8 cellular contexts compared by ENCODE assay signal in the genomic region with DNA sequence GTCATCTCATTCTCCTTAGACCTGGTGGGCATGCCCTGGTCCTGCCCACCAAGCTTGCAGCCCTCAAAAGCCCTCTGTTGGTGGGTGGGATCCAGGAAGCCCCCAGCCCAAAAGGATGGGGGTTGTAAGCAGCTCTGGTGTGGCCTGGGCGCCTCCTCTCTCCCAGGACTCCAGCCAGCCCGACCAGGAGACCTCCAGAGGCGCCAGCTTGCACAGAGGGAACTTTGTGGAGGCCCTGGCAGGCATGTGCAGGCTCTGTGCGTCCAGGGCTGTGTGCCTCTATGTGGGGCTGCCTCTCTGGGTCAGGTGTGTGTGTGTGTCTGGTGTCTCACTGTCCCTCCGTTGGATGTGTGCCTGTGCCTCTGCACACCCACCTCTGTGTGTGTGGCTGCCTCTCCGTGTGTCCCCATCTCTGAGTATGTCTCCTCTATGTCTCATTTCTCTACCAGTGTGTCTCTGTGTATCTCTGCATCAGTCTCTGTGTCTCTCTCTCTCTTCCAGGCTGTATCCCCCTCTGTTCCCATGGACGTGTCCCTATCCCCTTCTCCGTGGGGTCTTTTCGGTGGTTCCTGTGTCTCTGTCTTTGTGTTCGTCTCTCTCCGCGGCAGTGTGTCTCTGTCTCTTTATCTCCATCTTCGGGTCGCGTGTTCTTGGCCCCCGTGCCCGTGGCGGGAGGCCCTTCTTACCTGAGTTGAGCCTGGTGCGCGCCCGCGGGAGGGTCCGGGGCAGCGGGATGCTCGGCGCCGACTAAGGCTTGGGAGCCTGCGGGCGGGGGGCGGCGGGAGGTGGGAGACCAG. TPM values are rescaled to one million over a fixed set of nuclear protein-coding genes. Genes with fewer than 3 reads are reported as not detected.
DNase-seq lines count a peak whose midpoint lies in the region; ATAC-seq, FAIRE-seq and TF ChIP-seq lines count a peak whose summit lies in the region.

No MANE protein-coding gene starts in this region.

- intact Hi-C loops in right cardiac atrium (cut with DNase I), result no loop called here

- H3K27me3 ChIP-seq in WERI-Rb-1 (ENCODE audit: insufficient read depth, low read depth, severe bottlenecking) (peaks cover 50% of the 10 kb centered on the region), right cardiac atrium (ENCODE audit: control insufficient read depth, insufficient read depth) (no peaks in the 10 kb centered on the region)

- no peak for ATAC-seq in right cardiac atrium

- H3K4me3 ChIP-seq in WERI-Rb-1 (ENCODE audit: low read depth, low read length) (peak overlapping the region; percentile 33), right cardiac atrium (ENCODE audit: low read length) (peak overlapping the region; percentile 49), skeletal muscle cell (ENCODE audit: low read depth, low read length) (peak overlapping the region; percentile 38)

- no peaks in the 10 kb centered on the region for H3K36me3 ChIP-seq in WERI-Rb-1

- H3K9me3 ChIP-seq in WERI-Rb-1 (ENCODE audit: severe bottlenecking), result peaks cover 7% of the 10 kb centered on the region
- no peaks in the 10 kb centered on the region for H3K9me3 ChIP-seq in right cardiac atrium (ENCODE audit: control insufficient read depth, low read length)

- WGBS in right cardiac atrium, result 16% methylated on average over 31 of the region's 31 CpGs

- no peak for TF ChIP-seq CTCF in WERI-Rb-1 (IDR thresholded peaks at IDR 0.05; ENCODE audit: low read depth, low read length)

- no peaks in the 10 kb centered on the region for H3K4me1 ChIP-seq in right cardiac atrium (ENCODE audit: control insufficient read depth, insufficient read depth, low read length)

- H3K27ac ChIP-seq in WERI-Rb-1 (no peak overlapping the region), right cardiac atrium (ENCODE audit: low read length) (no peak overlapping the region)

- DNase-seq in NCI-H748 (lab: John Stamatoyannopoulos, UW; ENCODE audit: unreplicated experiment) (peak; percentile 44), NCI-H748 treated with DMSO at 0.1 percent for 48 hours (lab: John Stamatoyannopoulos, UW) (no peak), WERI-Rb-1 (no peak), right cardiac atrium (peak in 2 of 3 donors; percentile 32 to 75), skeletal muscle cell (ENCODE audit: low read depth) (no peak), EL (no peak), kidney tubule cell (ENCODE audit: low spot score) (no peak), GM19239 (ENCODE audit: insufficient read length, low spot score) (no peak)

- FAIRE-seq in GM19239 (lab: Jason Lieb, UNC), result no peak

RNA-seq across cellular contexts. Expression of gene ENHO, which starts 0.5 kb away (rescaled TPM):
- 1 to 10 TPM in 3 of 4 donors, under 1 TPM in 1; 0.67 to 2.3 (median 1.6) TPM for total RNA-seq in right cardiac atrium
- 3.2 TPM for polyA plus RNA-seq in right cardiac atrium

Comparison
In these comparisons a context has a peak if more than half of its experiments do, and no peak if none do; other contexts are left out.
1. DNase-seq: peak in NCI-H748 (single experiment) and right cardiac atrium (2 of 3); none in NCI-H748 treated with DMSO at 0.1 percent for 48 hours (single experiment), WERI-Rb-1 (single experiment), skeletal muscle cell (single experiment), EL (single experiment), kidney tubule cell (single experiment) and GM19239 (single experiment).
2. Peak in every context shown above with its lines, with median percentiles within 50 percentile points of each other: H3K4me3 ChIP-seq.